In genomic region chr11:19513253-19513652, GRCh38 we compare ENCODE assay signal across 25 cellular contexts.
"Had no signal": no experiment of that assay in that cellular context is flagged by ENCODE, and none has a peak within 500 bp of the region (broad histone marks: within the 10 kb centered on the region; RNA-seq: fewer than 3 reads in every experiment).

No MANE protein-coding gene starts in this region.

- H3K27ac ChIP-seq: neutrophil, pancreas, prostate gland, sigmoid colon, suprapubic skin, testis, vagina had no signal

- H3K4me3 ChIP-seq: pancreas, prostate gland, right lobe of liver, sigmoid colon, suprapubic skin, testis, tibial nerve, upper lobe of left lung, vagina had no signal

- H3K4me1 ChIP-seq: pancreas, prostate gland, sigmoid colon, testis had no signal

- ATAC-seq: naive thymus-derived CD8-positive, alpha-beta T cell; pancreas; right cardiac atrium; stimulated activated memory B cell treated with anti-CD40 and anti-IgM and Interleukin-4, amounts not matched to agents 10 μg/mL and 1 μg/mL and 100 μg/mL, for 72 hours; stimulated activated naive CD8-positive, alpha-beta T cell treated with anti-CD3 and anti-CD28 coated beads, Interleukin-15, amount 100 ng/mL, for 72 hours; stimulated activated naive CD8-positive, alpha-beta T cell treated with anti-CD3 and anti-CD28 coated beads, Interleukin-15, Interleukin-2, amounts not matched to agents 100 U/mL and 50 U/mL, for 24 hours had no signal

- DNase-seq: naive thymus-derived CD8-positive, alpha-beta T cell; nephron progenitor cell; nucleus accumbens; pancreas; retina; right cardiac atrium; right lobe of liver; sigmoid colon; small intestine; stimulated activated CD4-positive, alpha-beta T cell treated with anti-CD3 and anti-CD28 coated beads, Interleukin-1b, Interleukin-23, amount 100 ng/mL, for 48 hours; stimulated activated CD4-positive, alpha-beta T cell treated with anti-CD3 and anti-CD28 coated beads, Interleukin-4, amount 100 ng/mL, for 1 hour; stimulated activated CD4-positive, alpha-beta T cell treated with anti-CD3 and anti-CD28 coated beads, Interleukin-4, amount 100 ng/mL, for 4 hours; stimulated activated CD8-positive, alpha-beta memory T cell treated with anti-CD3 and anti-CD28 coated beads, Interleukin-4, amount 100 ng/mL, for 48 hours; stimulated activated naive CD4-positive, alpha-beta T cell; stimulated activated naive CD8-positive, alpha-beta T cell treated with anti-CD3 and anti-CD28 coated beads, Interleukin-15, amount 100 ng/mL, for 72 hours; stimulated activated naive CD8-positive, alpha-beta T cell treated with anti-CD3 and anti-CD28 coated beads, Interleukin-15, Interleukin-2, amounts not matched to agents 100 U/mL and 50 U/mL, for 24 hours; substantia nigra; testis had no signal

- H3K27me3 ChIP-seq: pancreas, right lobe of liver, testis, tibial nerve, upper lobe of left lung, vagina had no signal

- H3K9me3 ChIP-seq: neutrophil, pancreas, prostate gland, right lobe of liver, sigmoid colon, suprapubic skin, testis, tibial nerve, upper lobe of left lung, vagina had no signal

- H3K36me3 ChIP-seq: neutrophil, pancreas, prostate gland, right lobe of liver, sigmoid colon, suprapubic skin, tibial nerve, upper lobe of left lung, vagina had no signal
